Comparison of ENCODE assay signal across 16 cellular contexts in genomic region chr6:72916906-72917305, GRCh38.
DNase-seq lines count a peak whose midpoint lies in the region; ATAC-seq, FAIRE-seq and TF ChIP-seq lines count a peak whose summit lies in the region.
"Had no signal": no experiment of that assay in that cellular context is flagged by ENCODE, and none has a peak within 500 bp of the region (broad histone marks: within the 10 kb centered on the region; RNA-seq: fewer than 3 reads in every experiment).

No MANE protein-coding gene starts in this region.

- peak overlapping the region; percentile 49 for H2BK5ac ChIP-seq in trophoblast cell (ENCODE audit: low read depth, low read length, poor library complexity)

- no CpG with 5 or more reads among the region's 1 CpG for WGBS in trophoblast cell (ENCODE audit: extremely low coverage, insufficient coverage, insufficient read length)

- H3K27ac ChIP-seq in trophoblast cell (ENCODE audit: low read depth, low read length) = no peak overlapping the region

- peaks cover 2% of the 10 kb centered on the region for H3K79me1 ChIP-seq in trophoblast cell (ENCODE audit: low read length)

- no peak overlapping the region for H3K4me3 ChIP-seq in AG10803 (ENCODE audit: low read length)
- H3K4me3 ChIP-seq in fibroblast of pulmonary artery (replicated peaks; ENCODE audit: low read depth, low read length) = no peak overlapping the region
- no peak overlapping the region for H3K4me3 ChIP-seq in trophoblast cell (ENCODE audit: low read depth, low read length)
- H3K4me3 ChIP-seq: GM12878, HAP-1 had no signal

- H2BK120ac ChIP-seq in trophoblast cell (ENCODE audit: insufficient read depth, low read length, poor library complexity) = peak overlapping the region; percentile 33

- H3K27me3 ChIP-seq in trophoblast cell (ENCODE audit: insufficient read depth, low read length) = no peaks in the 10 kb centered on the region

- no peak overlapping the region for H3K9ac ChIP-seq in trophoblast cell (ENCODE audit: low read length)

- no peak for FAIRE-seq in GM19239 (lab: Jason Lieb, UNC)
- FAIRE-seq: GM12878, H1, HepG2, HTR-8/SVneo had no signal

- no peak for ATAC-seq in GM18505 (IDR thresholded peaks at IDR 0.05; ENCODE audit: unreplicated experiment)
- ATAC-seq: GM12878, HepG2 had no signal

- H3K14ac ChIP-seq in trophoblast cell (ENCODE audit: low read length) = no peak overlapping the region

- peak overlapping the region; percentile 86 for H2AK5ac ChIP-seq in trophoblast cell (ENCODE audit: low read length)

- no peak overlapping the region for H4K8ac ChIP-seq in trophoblast cell (ENCODE audit: low read depth, low read length)

- no peak overlapping the region for H4K91ac ChIP-seq in trophoblast cell (ENCODE audit: low read depth, low read length)

- H3K4me1 ChIP-seq in trophoblast cell (ENCODE audit: control insufficient read depth in 1 of 2, insufficient read depth in 2 of 2, low read length in 2 of 2) = peaks cover 2 to 4% of the 10 kb centered on the region in 2 experiments
- H3K4me1 ChIP-seq: HAP-1 had no signal

- no peaks in the 10 kb centered on the region for H3K36me3 ChIP-seq in trophoblast cell (ENCODE audit: control insufficient read depth in 1 of 2, insufficient read depth in 2 of 2, low read length in 2 of 2)
- H3K36me3 ChIP-seq: HAP-1 had no signal

- H3K9me3 ChIP-seq in trophoblast cell (ENCODE audit: insufficient read depth, low read depth, low read length) = no peaks in the 10 kb centered on the region
- H3K9me3 ChIP-seq: Caco-2, HAP-1 had no signal

- no peak overlapping the region for H3K23ac ChIP-seq in trophoblast cell (ENCODE audit: low read length)

- no peak overlapping the region for H2AFZ ChIP-seq in trophoblast cell (ENCODE audit: insufficient read depth, low read length, poor library complexity)

- H4K12ac ChIP-seq in trophoblast cell (ENCODE audit: low read depth, low read length) = no peak overlapping the region

- no peak overlapping the region for H3K4ac ChIP-seq in trophoblast cell (ENCODE audit: low read depth, low read length)

- H3K79me2 ChIP-seq in trophoblast cell (ENCODE audit: control insufficient read depth, insufficient read depth, low read length, poor library complexity) = no peaks in the 10 kb centered on the region

- H3K4me2 ChIP-seq in trophoblast cell (ENCODE audit: low read length) = no peak overlapping the region

- H2BK12ac ChIP-seq in trophoblast cell (ENCODE audit: low read length) = peak overlapping the region; percentile 76

- no peak for TF ChIP-seq POLR2A in GM18505 (IDR thresholded peaks at IDR 0.05; ENCODE audit: borderline replicate concordance, extremely low read depth, insufficient read depth, insufficient read length)

- H3K18ac ChIP-seq in trophoblast cell (ENCODE audit: low read length) = no peak overlapping the region

- DNase-seq in AG10803 (ENCODE audit: low read depth) = peak; percentile 59
- peak; percentile 63 for DNase-seq in amniotic epithelial cell (ENCODE audit: low read depth)
- DNase-seq in fibroblast of pulmonary artery (ENCODE audit: low read depth) = peak; percentile 40
- DNase-seq in trophoblast cell = no peak
- DNase-seq in GM19239 (ENCODE audit: insufficient read length, low spot score) = no peak
- DNase-seq in cerebellum (ENCODE audit: low spot score) = no peak
- no peak for DNase-seq in stimulated activated CD4-positive, alpha-beta T cell treated with anti-CD3 and anti-CD28 coated beads, Interleukin-2, amount 100 ng/mL, for 48 hours
- DNase-seq: Caco-2; CD8-positive, alpha-beta memory T cell; DMS53 had no signal

- no peak for TF ChIP-seq CTCF in AG10803 (conservative IDR thresholded peaks at IDR 0.05; ENCODE audit: low read length)
- no peak for TF ChIP-seq CTCF in fibroblast of pulmonary artery (IDR thresholded peaks at IDR 0.05; ENCODE audit: low read length, missing control alignments)

Comparison
In these comparisons a context has a peak if more than half of its experiments do, and no peak if none do; other contexts are left out.
1. DNase-seq: peak in AG10803 (single experiment), amniotic epithelial cell (single experiment) and fibroblast of pulmonary artery (single experiment); none in trophoblast cell (0 of 2), GM19239 (single experiment), cerebellum (single experiment) and stimulated activated CD4-positive, alpha-beta T cell treated with anti-CD3 and anti-CD28 coated beads, Interleukin-2, amount 100 ng/mL, for 48 hours (0 of 2).